Comparison of ENCODE assay signal across 14 cellular contexts in genomic region chr11:76777922-76778321, GRCh38. TPM values are rescaled to one million over a fixed set of nuclear protein-coding genes. Genes with fewer than 3 reads are reported as not detected.
"Had no signal": no experiment of that assay in that cellular context is flagged by ENCODE, and none has a peak within 500 bp of the region (broad histone marks: within the 10 kb centered on the region; RNA-seq: fewer than 3 reads in every experiment).

No MANE protein-coding gene starts in this region.

- H3K4me3 Mint-ChIP-seq: central memory CD8-positive, alpha-beta T cell; dendritic cell treated with granulocyte-macrophage colony-stimulating factor and Interleukin-4, amounts not matched to agents 40 ng/mL and 50 ng/mL, for 4 days; effector memory CD8-positive, alpha-beta T cell; nephron progenitor cell; type B pancreatic cell had no signal

- DNase-seq: effector memory CD8-positive, alpha-beta T cell; esophagus squamous epithelium; foreskin melanocyte; hypothalamus; kidney glomerular epithelial cell; nephron progenitor cell; stimulated activated naive CD4-positive, alpha-beta T cell; stomach had no signal

- ATAC-seq: effector memory CD8-positive, alpha-beta T cell; heart left ventricle; sciatic nerve had no signal

- H3K4me3 ChIP-seq: esophagus squamous epithelium, heart left ventricle, stomach had no signal

- H3K27ac Mint-ChIP-seq: dendritic cell treated with granulocyte-macrophage colony-stimulating factor and Interleukin-4, amounts not matched to agents 40 ng/mL and 50 ng/mL, for 4 days; effector memory CD8-positive, alpha-beta T cell; nephron progenitor cell had no signal

- H3K27me3 Mint-ChIP-seq: type B pancreatic cell had no signal

- H3K36me3 Mint-ChIP-seq: type B pancreatic cell had no signal

RNA-seq across cellular contexts. Expression of gene TSKU, which starts 5.2 kb away (rescaled TPM):
- total RNA-seq: mononuclear cell had no signal
